Comparison of ENCODE assay signal across 9 cellular contexts in the genomic region with DNA sequence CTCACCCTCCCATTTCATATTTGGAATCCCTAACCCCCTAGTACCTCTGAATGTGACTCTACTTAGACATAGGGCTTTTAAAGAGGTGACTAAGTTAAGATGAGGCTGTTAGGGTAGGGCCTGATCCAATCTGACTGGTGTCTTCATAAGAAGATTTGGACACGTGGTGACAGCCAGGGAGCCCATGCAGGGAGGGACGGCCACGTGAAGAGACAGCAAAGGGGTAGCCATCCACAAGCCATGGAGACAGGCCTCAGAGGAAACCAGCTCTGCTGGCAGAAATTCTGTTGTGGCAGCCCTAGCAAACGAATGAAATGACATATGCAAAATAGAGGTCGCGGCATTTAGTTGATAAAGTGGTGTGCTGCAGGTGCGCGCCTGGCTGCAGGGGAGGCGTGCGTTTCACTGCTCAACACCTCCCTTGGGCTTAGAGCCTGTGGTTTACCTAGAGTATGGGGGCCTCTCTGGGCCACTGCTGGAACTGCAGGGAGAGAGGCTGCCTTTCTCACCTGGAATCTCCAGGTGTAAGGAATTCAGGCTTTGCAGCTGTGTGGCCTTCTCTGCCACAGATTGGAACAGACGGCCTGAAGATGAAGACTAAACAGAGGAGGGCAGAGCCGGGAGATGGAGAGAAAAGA. TPM values are rescaled to one million over a fixed set of nuclear protein-coding genes. Genes with fewer than 3 reads are reported as not detected.
DNase-seq lines count a peak whose midpoint lies in the region; ATAC-seq and TF ChIP-seq lines count a peak whose summit lies in the region.
"Had no signal": no experiment of that assay in that cellular context is flagged by ENCODE, and none has a peak within 500 bp of the region (broad histone marks: within the 10 kb centered on the region; RNA-seq: fewer than 3 reads in every experiment).

No MANE protein-coding gene starts in this region.

- H3K4me3 ChIP-seq in esophagus muscularis mucosa (no peak overlapping the region), retinal pigment epithelial cell (ENCODE audit: low read length) (no peak overlapping the region)
- H3K4me3 ChIP-seq: SJSA1 had no signal

- no peak for TF ChIP-seq EP300 in esophagus muscularis mucosa (IDR thresholded peaks at IDR 0.05)

- ATAC-seq in GM21786 (IDR thresholded peaks at IDR 0.05; ENCODE audit: unreplicated experiment), result peak; percentile 86
- ATAC-seq in HG03457 (IDR thresholded peaks at IDR 0.05; ENCODE audit: unreplicated experiment), result no peak

- peak; percentile 40 for DNase-seq in GM10248 (ENCODE audit: extremely low spot score)
- DNase-seq in NCI-H1105 (lab: John Stamatoyannopoulos, UW), result peak; percentile 28
- peak; percentile 34 to 59 for DNase-seq in activated CD4-positive, alpha-beta T cell treated with anti-CD3 and anti-CD28 coated beads for 4 hours
- DNase-seq in esophagus muscularis mucosa (ENCODE audit: extremely low spot score), result no peak
- DNase-seq in retinal pigment epithelial cell (ENCODE audit: low read depth), result no peak
- no peak for DNase-seq in erythroblast (lab: John Stamatoyannopoulos, UW)

- intact Hi-C loops in esophagus muscularis mucosa (cut with DNase I), result no loop called here

- WGBS in esophagus muscularis mucosa, result 44% methylated on average over 12 of the region's 12 CpGs

- no peak for TF ChIP-seq POLR2A in esophagus muscularis mucosa (IDR thresholded peaks at IDR 0.05; ENCODE audit: low read depth)
- no peak for TF ChIP-seq POLR2A in erythroblast (IDR thresholded peaks at IDR 0.05; ENCODE audit: low read length)

- H3K36me3 ChIP-seq in esophagus muscularis mucosa, result no peaks in the 10 kb centered on the region
- H3K36me3 ChIP-seq: SJSA1 had no signal

- H3K27me3 ChIP-seq in esophagus muscularis mucosa, result peaks cover 0 to 25% (median 0%) of the 10 kb centered on the region in 4 donors
- H3K27me3 ChIP-seq: SJSA1 had no signal

- POLR2A ChIA-PET in GM10248 (lab: Yijun Ruan, JAX), result no interaction called here

- TF ChIP-seq CTCF in GM10248 (IDR thresholded peaks at IDR 0.05; ENCODE audit: control extremely low read depth, extremely low read depth, low read depth, missing control alignments) (peak; percentile 11), esophagus muscularis mucosa (IDR thresholded peaks at IDR 0.05) (peak in 2 of 3 experiments; percentile 18 to 35), retinal pigment epithelial cell (conservative IDR thresholded peaks at IDR 0.05; ENCODE audit: low read depth, low read length) (peak; percentile 74)

- H3K9me3 ChIP-seq in esophagus muscularis mucosa, result peaks cover 0 to 12% (median 9%) of the 10 kb centered on the region in 4 donors

- CTCF ChIA-PET in GM10248 (lab: Yijun Ruan, JAX), result interaction anchor here (0.9 kb wide), 1 partner anchor 16 kb away, joined by 4 read pairs; no protein-coding TSS in a partner anchor

- H3K4me1 ChIP-seq in esophagus muscularis mucosa, result peaks cover 0 to 10% (median 0%) of the 10 kb centered on the region in 4 donors

- H3K27ac ChIP-seq in esophagus muscularis mucosa (replicated peaks in 1 of 4), result no peak overlapping the region
- H3K27ac ChIP-seq: SJSA1 had no signal

RNA-seq across cellular contexts. Expression of a gene that starts 7.1 kb away (rescaled TPM):
- total RNA-seq in esophagus muscularis mucosa, result 10 to 100 TPM in 3 of 4 donors, 1 to 10 TPM in 1; 10.0 to 23.8 (median 16.6) TPM

Comparison
In these comparisons a context has a peak if more than half of its experiments do, and no peak if none do; other contexts are left out.
1. DNase-seq: peak in GM10248 (single experiment), NCI-H1105 (single experiment) and activated CD4-positive, alpha-beta T cell treated with anti-CD3 and anti-CD28 coated beads for 4 hours (2 of 2); none in esophagus muscularis mucosa (single experiment), retinal pigment epithelial cell (single experiment) and erythroblast (0 of 2).
2. CTCF ChIP-seq: peak in every context shown above with its lines; median percentile 74 in retinal pigment epithelial cell; 26 in esophagus muscularis mucosa; 11 in GM10248.